In the genomic region with DNA sequence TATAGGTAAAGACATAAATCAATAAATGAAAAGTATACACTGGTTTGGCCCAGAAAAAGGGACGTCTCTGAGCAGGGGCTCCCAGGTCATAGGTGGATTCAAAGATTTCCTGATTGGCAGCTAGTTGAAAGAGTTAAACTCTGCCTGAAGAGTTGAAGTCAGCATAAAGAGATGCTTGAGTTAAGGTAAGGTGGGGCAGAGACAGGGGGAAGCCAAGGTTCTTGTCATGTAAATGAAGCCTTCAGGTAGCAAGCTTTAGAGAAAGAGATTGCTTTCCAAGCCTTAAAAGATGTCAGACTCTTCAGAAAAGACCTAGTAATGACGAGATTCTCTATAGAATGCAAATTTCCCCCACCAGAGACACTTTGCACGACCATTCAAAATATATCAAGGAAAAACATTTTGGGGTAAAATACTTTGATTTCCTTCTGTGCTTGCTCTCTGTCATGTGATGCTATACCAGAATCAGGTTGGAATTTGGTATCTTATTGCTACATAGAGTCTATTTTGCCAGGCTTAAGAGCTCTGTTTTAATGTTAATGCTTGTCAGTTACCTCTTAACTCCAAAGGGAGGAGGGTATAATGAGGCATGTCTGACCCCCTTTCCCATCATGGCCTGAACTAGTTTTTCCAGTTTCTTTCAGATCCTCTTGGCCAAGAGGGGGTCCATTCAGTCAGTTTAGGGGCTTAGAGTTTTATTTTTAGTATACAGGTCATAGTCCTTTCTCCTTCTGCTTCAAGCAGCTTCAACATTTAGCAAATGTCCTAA, we compare ENCODE assay signal across 19 cellular contexts.
DNase-seq lines count a peak whose midpoint lies in the region; ATAC-seq, FAIRE-seq and TF ChIP-seq lines count a peak whose summit lies in the region.
"Had no signal": no experiment of that assay in that cellular context is flagged by ENCODE, and none has a peak within 500 bp of the region (broad histone marks: within the 10 kb centered on the region; RNA-seq: fewer than 3 reads in every experiment).

No MANE protein-coding gene starts in this region.

- no peaks in the 10 kb centered on the region for H3K27me3 Mint-ChIP-seq in H9 (ENCODE audit: low read depth)

- H2AK5ac ChIP-seq in H9 (ENCODE audit: insufficient read length, low read length): no peak overlapping the region
- H2AK5ac ChIP-seq in H1 (ENCODE audit: low read depth, low read length): no peak overlapping the region

- H3K79me2 ChIP-seq in H9 (ENCODE audit: insufficient read depth, low read length): no peaks in the 10 kb centered on the region
- no peaks in the 10 kb centered on the region for H3K79me2 ChIP-seq in H1 (ENCODE audit: control insufficient read depth in 1 of 2, insufficient read depth in 2 of 2, low read length in 2 of 2)

- TF ChIP-seq RAD21 in H1 (IDR thresholded peaks at IDR 0.05 in 1 of 2, conservative IDR thresholded peaks at IDR 0.05 in 1 of 2; ENCODE audit: low read depth in 2 of 2, low read length in 2 of 2): no peak

- no CpG with 5 or more reads among the region's 3 CpGs for WGBS in H9 (ENCODE audit: extremely low coverage, insufficient read length, low lambda C conversion rate)
- WGBS in H1 (ENCODE audit: extremely low coverage in 1 of 2, insufficient coverage in 1 of 2, insufficient read length in 1 of 2, insufficient replicate concordance in 2 of 2, low coverage in 1 of 2, low lambda C conversion rate in 2 of 2, missing lambda C conversion rate in 1 of 2), 2 experiments: 15% methylated on average over 3 of the region's 3 CpGs; no CpG with 5 or more reads in 1 of the 2 experiments
- 38% methylated on average over 3 of the region's 3 CpGs for WGBS in suprapubic skin

- intact Hi-C loops in left cardiac atrium (cut with DNase I): no loop called here

- H3K4me3 ChIP-seq in H1 (ENCODE audit: extremely low read depth in 1 of 4, insufficient read depth in 2 of 4, low read depth in 3 of 4, low read length in 4 of 4): peak overlapping the region in 3 of 4 experiments; percentile 1 to 44 (median 5); a peak in 4 of 8 replicates
- H3K4me3 ChIP-seq in iPS-15b (ENCODE audit: low read depth, low read length): peak overlapping the region; percentile 19
- H3K4me3 ChIP-seq in suprapubic skin: no peak overlapping the region
- H3K4me3 ChIP-seq: BLaER1 treated with 17β-estradiol and CSF1 and Interleukin-3, amounts not matched to agents 10 nM and 100 nM; GM23248 had no signal

- H3K79me1 ChIP-seq in H9 (ENCODE audit: insufficient read depth, low read depth, low read length, poor library complexity, severe bottlenecking) (no peaks in the 10 kb centered on the region), H1 (ENCODE audit: low read depth, low read length) (no peaks in the 10 kb centered on the region)

- H3K36me3 ChIP-seq in H1 (ENCODE audit: control insufficient read depth in 2 of 4, insufficient read depth in 4 of 4, low read length in 3 of 4) (peaks cover 0 to 17% (median 0%) of the 10 kb centered on the region in 4 experiments; a peak in 3 of 8 replicates), iPS-15b (ENCODE audit: control insufficient read depth, insufficient read depth, low read length) (no peaks in the 10 kb centered on the region), suprapubic skin (no peaks in the 10 kb centered on the region)
- H3K36me3 ChIP-seq: BLaER1 treated with 17β-estradiol and CSF1 and Interleukin-3, amounts not matched to agents 10 nM and 100 nM had no signal

- H3K36me3 Mint-ChIP-seq in H9 (ENCODE audit: insufficient read depth in 1 of 3, low read depth in 3 of 3): peaks cover 15 to 39% (median 26%) of the 10 kb centered on the region in 3 experiments
- H3K36me3 Mint-ChIP-seq: CD4-positive, CD25-positive, alpha-beta regulatory T cell had no signal

- no peaks in the 10 kb centered on the region for H4K20me1 ChIP-seq in H9 (ENCODE audit: control insufficient read depth, insufficient read depth, insufficient read length)
- H4K20me1 ChIP-seq in H1 (replicated peaks in 1 of 2; ENCODE audit: control insufficient read depth in 1 of 2, insufficient read depth in 2 of 2, low read length in 2 of 2): no peaks in the 10 kb centered on the region
- H4K20me1 ChIP-seq: BLaER1 treated with 17β-estradiol and CSF1 and Interleukin-3, amounts not matched to agents 10 nM and 100 nM had no signal

- H3K27me3 ChIP-seq in H9 (ENCODE audit: insufficient read depth, low read length): no peaks in the 10 kb centered on the region
- no peaks in the 10 kb centered on the region for H3K27me3 ChIP-seq in H1 (replicated peaks in 1 of 4; ENCODE audit: control insufficient read depth in 3 of 4, extremely low read depth in 1 of 4, insufficient read depth in 3 of 4, low read length in 3 of 4)
- H3K27me3 ChIP-seq in iPS-15b (ENCODE audit: control insufficient read depth, insufficient read depth, low read length): no peaks in the 10 kb centered on the region
- H3K27me3 ChIP-seq in suprapubic skin: no peaks in the 10 kb centered on the region
- H3K27me3 ChIP-seq: BLaER1 treated with 17β-estradiol and CSF1 and Interleukin-3, amounts not matched to agents 10 nM and 100 nM had no signal

- no peak overlapping the region for H3K23ac ChIP-seq in H9 (ENCODE audit: insufficient read length, low read depth, low read length)
- H3K23ac ChIP-seq in H1 (ENCODE audit: insufficient read length): no peak overlapping the region

- H3K14ac ChIP-seq in H9 (ENCODE audit: insufficient read depth, low read length) (no peak overlapping the region), H1 (ENCODE audit: insufficient read length) (no peak overlapping the region)

- H3K27ac Mint-ChIP-seq in H9: peak overlapping the region; percentile 80 to 96 (median 85); a peak in 5 of 7 replicates
- H3K27ac Mint-ChIP-seq: CD4-positive, CD25-positive, alpha-beta regulatory T cell; HFFc6 had no signal

- TF ChIP-seq EP300 in H1 (IDR thresholded peaks at IDR 0.05; ENCODE audit: borderline replicate concordance in 1 of 2, low read depth in 2 of 2, low read length in 2 of 2) (peak in 1 of 2 experiments; percentile 17; a peak in 1 of 3 replicates), suprapubic skin (IDR thresholded peaks at IDR 0.05) (no peak)

- H4K91ac ChIP-seq in H9 (ENCODE audit: insufficient read length, low read depth, low read length): no peak overlapping the region
- peak overlapping the region; percentile 31 for H4K91ac ChIP-seq in H1 (replicated peaks; ENCODE audit: insufficient read length, low read length)

- H4K8ac ChIP-seq in H9 (replicated peaks; ENCODE audit: insufficient read length, low read depth, low read length): no peak overlapping the region
- H4K8ac ChIP-seq in H1 (ENCODE audit: extremely low read depth, insufficient read depth, low read length): no peak overlapping the region

- H3K9me3 ChIP-seq in H9 (ENCODE audit: control insufficient read depth, low read depth, low read length): no peaks in the 10 kb centered on the region
- H3K9me3 ChIP-seq in H1 (ENCODE audit: insufficient read depth in 2 of 2, low read depth in 1 of 2, low read length in 1 of 2): peaks cover 17 to 18% of the 10 kb centered on the region in 2 experiments
- peaks cover 3% of the 10 kb centered on the region for H3K9me3 ChIP-seq in iPS-15b (ENCODE audit: control insufficient read depth, insufficient read depth, low read length)
- H3K9me3 ChIP-seq in suprapubic skin: no peaks in the 10 kb centered on the region

- no peak for ATAC-seq in left cardiac atrium

- H3K23me2 ChIP-seq in H9 (ENCODE audit: insufficient read length, low read depth, low read length, poor library complexity, severe bottlenecking) (no peaks in the 10 kb centered on the region), H1 (ENCODE audit: low read depth, low read length) (no peaks in the 10 kb centered on the region; the same call in 1 of the 2 replicates)

- no peak overlapping the region for H3K9ac ChIP-seq in H9 (ENCODE audit: extremely low read depth, insufficient read length, low read length)
- no peak overlapping the region for H3K9ac ChIP-seq in H1 (replicated peaks in 1 of 4; ENCODE audit: extremely low read depth in 1 of 4, low read depth in 3 of 4, low read length in 3 of 4)
- no peak overlapping the region for H3K9ac ChIP-seq in iPS-15b (ENCODE audit: low read depth, low read length)
- H3K9ac ChIP-seq: BLaER1 treated with 17β-estradiol and CSF1 and Interleukin-3, amounts not matched to agents 10 nM and 100 nM; GM23248 had no signal

- H3K4me1 ChIP-seq in H9 (ENCODE audit: insufficient read depth, low read length): peaks cover 11% of the 10 kb centered on the region; the same call in 1 of the 2 replicates
- peaks cover 3 to 11% (median 7%) of the 10 kb centered on the region in 4 experiments for H3K4me1 ChIP-seq in H1 (replicated peaks in 1 of 4; ENCODE audit: control insufficient read depth in 3 of 4, insufficient read depth in 4 of 4, low read length in 3 of 4)
- peaks cover 18% of the 10 kb centered on the region for H3K4me1 ChIP-seq in iPS-15b (ENCODE audit: control insufficient read depth, insufficient read depth, low read length)
- H3K4me1 ChIP-seq in suprapubic skin: no peaks in the 10 kb centered on the region
- H3K4me1 ChIP-seq: BLaER1 treated with 17β-estradiol and CSF1 and Interleukin-3, amounts not matched to agents 10 nM and 100 nM had no signal

- peaks cover 37 to 43% of the 10 kb centered on the region in 2 experiments for H3K4me1 Mint-ChIP-seq in H9
- H3K4me1 Mint-ChIP-seq: CD4-positive, CD25-positive, alpha-beta regulatory T cell had no signal

- peak; percentile 82 for FAIRE-seq in H1 (lab: Jason Lieb, UNC)
- FAIRE-seq: GM19239, HTR-8/SVneo had no signal

- H4K5ac ChIP-seq in H9 (ENCODE audit: insufficient read length, low read depth, low read length): no peak overlapping the region
- H4K5ac ChIP-seq in H1 (ENCODE audit: insufficient read length, low read depth, low read length): peak overlapping the region; percentile 48

- H3K4me2 ChIP-seq in H9 (ENCODE audit: insufficient read depth, insufficient read length, low read length) (no peak overlapping the region), H1 (ENCODE audit: insufficient read depth in 1 of 2, low read depth in 2 of 2, low read length in 2 of 2) (peak overlapping the region; percentile 59 to 61)
- H3K4me2 ChIP-seq: BLaER1 treated with 17β-estradiol and CSF1 and Interleukin-3, amounts not matched to agents 10 nM and 100 nM had no signal

- CTCF ChIA-PET in H1 (lab: Charles Lee; ENCODE audit: partially characterized antibody): interaction anchor here (0.8 to 1.1 kb wide), 2 partner anchors 11 to 253 kb away, joined by 3 read pairs; no protein-coding TSS in a partner anchor

- H3K27ac ChIP-seq in H9 (ENCODE audit: insufficient read length, low read depth, low read length) (no peak overlapping the region), H1 (ENCODE audit: low read depth, low read length) (0 out of 2 replicates have a peak overlapping the region, but pooled peaks have one; percentile 31), suprapubic skin (no peak overlapping the region)
- H3K27ac ChIP-seq: BLaER1 treated with 17β-estradiol and CSF1 and Interleukin-3, amounts not matched to agents 10 nM and 100 nM; GM23248 had no signal

- H2BK12ac ChIP-seq in H9 (ENCODE audit: insufficient read length, low read depth, low read length) (no peak overlapping the region), H1 (ENCODE audit: low read depth, low read length) (0 out of 2 replicates have a peak overlapping the region, but pooled peaks have one; percentile 69)

- no peak overlapping the region; a peak in 1 of 5 replicates for H3K4me3 Mint-ChIP-seq in H9
- H3K4me3 Mint-ChIP-seq: CD4-positive, CD25-positive, alpha-beta regulatory T cell; HFFc6 had no signal

- no peak overlapping the region for H2BK20ac ChIP-seq in H9 (ENCODE audit: low read depth, low read length, poor library complexity, severe bottlenecking)
- H2BK20ac ChIP-seq in H1 (ENCODE audit: low read length): peak overlapping the region; percentile 67; the same call in 1 of the 2 replicates

- H3T11ph ChIP-seq in H9 (ENCODE audit: low read length): no peak overlapping the region

- H3K56ac ChIP-seq in H9 (ENCODE audit: insufficient read length, low read depth, low read length) (no peak overlapping the region), H1 (replicated peaks; ENCODE audit: insufficient read length, low read depth, low read length) (no peak overlapping the region)

- no peak overlapping the region for H2BK15ac ChIP-seq in H9 (ENCODE audit: low read depth, low read length)
- no peak overlapping the region for H2BK15ac ChIP-seq in H1 (ENCODE audit: low read length)

- H2AFZ ChIP-seq in H9 (ENCODE audit: low read length) (no peak overlapping the region), H1 (ENCODE audit: low read length) (no peak overlapping the region)
- H2AFZ ChIP-seq: GM23248 had no signal

- H2BK120ac ChIP-seq in H9 (ENCODE audit: low read depth, low read length, poor library complexity, severe bottlenecking): no peak overlapping the region
- no peak overlapping the region for H2BK120ac ChIP-seq in H1 (replicated peaks; ENCODE audit: low read depth, low read length)

- H3K18ac ChIP-seq in H9 (ENCODE audit: insufficient read length, low read depth, low read length) (no peak overlapping the region), H1 (ENCODE audit: extremely low read depth, low read length) (peak overlapping the region; percentile 34; the same call in 1 of the 2 replicates)

- DNase-seq in H9 (no peak), H1 (ENCODE audit: low read depth in 1 of 2, low spot score in 2 of 2) (peak in 1 of 2 experiments; percentile 34), germinal center (ENCODE audit: low spot score) (no peak), NCI-H1417 (lab: John Stamatoyannopoulos, UW) (no peak), suprapubic skin (ENCODE audit: low spot score in 2 of 2) (no peak), left cardiac atrium (no peak)
- DNase-seq: ACHN; CD4-positive, CD25-positive, alpha-beta regulatory T cell; DMS53; GF-D8; GM23248; HCEC 1CT; HFFc6; IMR-90; KBM-7 had no signal

- H3K9me3 Mint-ChIP-seq in H9: peaks cover 37 to 38% of the 10 kb centered on the region in 2 experiments

- POLR2A ChIA-PET in H1 (lab: Charles Lee; ENCODE audit: partially characterized antibody): no interaction called here

- TF ChIP-seq POLR2A in H1 (IDR thresholded peaks at IDR 0.05; ENCODE audit: control extremely low read depth in 1 of 2, low read depth in 2 of 2, low read length in 2 of 2) (no peak), suprapubic skin (IDR thresholded peaks at IDR 0.05) (no peak)

- TF ChIP-seq CTCF in H9 (conservative IDR thresholded peaks at IDR 0.05) (no peak), H1 (IDR thresholded peaks at IDR 0.05; ENCODE audit: control extremely low read depth in 1 of 3, insufficient read depth in 1 of 3, low read depth in 1 of 3, low read length in 3 of 3) (no peak), suprapubic skin (IDR thresholded peaks at IDR 0.05) (no peak)

- H2BK5ac ChIP-seq in H9 (ENCODE audit: insufficient read length, low read length): no peak overlapping the region
- peak overlapping the region; percentile 11; the same call in 1 of the 2 replicates for H2BK5ac ChIP-seq in H1 (ENCODE audit: low read depth, low read length)

- no peak overlapping the region for H3K4ac ChIP-seq in H9 (ENCODE audit: low read depth, low read length)
- H3K4ac ChIP-seq in H1 (replicated peaks; ENCODE audit: insufficient read length, low read depth, low read length): no peak overlapping the region
